15 cellular contexts compared by ENCODE assay signal in genomic region chr3:106007512-106007911, GRCh38.
"Had no signal": no experiment of that assay in that cellular context is flagged by ENCODE, and none has a peak within 500 bp of the region (broad histone marks: within the 10 kb centered on the region; RNA-seq: fewer than 3 reads in every experiment).

No MANE protein-coding gene starts in this region.

- ATAC-seq: naive thymus-derived CD4-positive, alpha-beta T cell; Right ventricle myocardium inferior; WTC11 had no signal

- DNase-seq: activated CD4-positive, alpha-beta T cell treated with anti-CD3 and anti-CD28 coated beads, Interleukin-2, amount 10 ng/mL, durations not matched to agents 24 days and 14 days; dermis blood vessel endothelial cell; effector memory CD4-positive, alpha-beta T cell; naive thymus-derived CD4-positive, alpha-beta T cell; stimulated activated naive CD4-positive, alpha-beta T cell; transverse colon had no signal

- H3K4me1 Mint-ChIP-seq: memory B cell, WTC11 had no signal

- H3K36me3 Mint-ChIP-seq: memory B cell, WTC11 had no signal

- H3K4me3 Mint-ChIP-seq: activated CD4-positive, alpha-beta T cell treated with anti-CD3 and anti-CD28 coated beads, Interleukin-2, amount 10 ng/mL, durations not matched to agents 24 days and 14 days; activated naive CD4-positive, alpha-beta T cell treated with anti-CD3 and anti-CD28 coated beads, Interleukin-2, amount 50 U/mL, for 24 hours; memory B cell; naive thymus-derived CD4-positive, alpha-beta T cell; WTC11 had no signal

- H3K9me3 Mint-ChIP-seq: memory B cell, WTC11 had no signal

- H3K4me3 ChIP-seq: cardiac muscle cell, prostate gland, right atrium auricular region, transverse colon, vagina had no signal

- H3K36me3 ChIP-seq: cardiac muscle cell, prostate gland, right atrium auricular region, transverse colon, vagina had no signal

- H3K9me3 ChIP-seq: prostate gland, right atrium auricular region, transverse colon, vagina had no signal

- H3K27me3 ChIP-seq: cardiac muscle cell, right atrium auricular region, transverse colon, vagina had no signal

- H3K27ac Mint-ChIP-seq: activated CD4-positive, alpha-beta T cell treated with anti-CD3 and anti-CD28 coated beads, Interleukin-2, amount 10 ng/mL, durations not matched to agents 24 days and 14 days; activated naive CD4-positive, alpha-beta T cell treated with anti-CD3 and anti-CD28 coated beads, Interleukin-2, amount 50 U/mL, for 24 hours; activated T-helper 2 cell treated with anti-CD3 and anti-CD28 coated beads, Interferon-gamma antibody, Interleukin-2, Interleukin-4, amounts not matched to agents 10 μg/mL and 5 μg/mL and 100 μg/mL, durations not matched to agents 14 hours and 24 hours and 36 hours; memory B cell; naive thymus-derived CD4-positive, alpha-beta T cell; WTC11 had no signal

- H3K4me1 ChIP-seq: prostate gland, transverse colon, vagina had no signal

- H3K27me3 Mint-ChIP-seq: activated CD4-positive, alpha-beta T cell treated with anti-CD3 and anti-CD28 coated beads, Interleukin-2, amount 10 ng/mL, durations not matched to agents 24 days and 14 days; activated naive CD4-positive, alpha-beta T cell treated with anti-CD3 and anti-CD28 coated beads, Interleukin-2, amount 50 U/mL, for 24 hours; memory B cell; naive thymus-derived CD4-positive, alpha-beta T cell had no signal

- H3K27ac ChIP-seq: cardiac muscle cell, prostate gland, right atrium auricular region, transverse colon, vagina had no signal
